ENCODE assay signal across 16 cellular contexts in the genomic region with DNA sequence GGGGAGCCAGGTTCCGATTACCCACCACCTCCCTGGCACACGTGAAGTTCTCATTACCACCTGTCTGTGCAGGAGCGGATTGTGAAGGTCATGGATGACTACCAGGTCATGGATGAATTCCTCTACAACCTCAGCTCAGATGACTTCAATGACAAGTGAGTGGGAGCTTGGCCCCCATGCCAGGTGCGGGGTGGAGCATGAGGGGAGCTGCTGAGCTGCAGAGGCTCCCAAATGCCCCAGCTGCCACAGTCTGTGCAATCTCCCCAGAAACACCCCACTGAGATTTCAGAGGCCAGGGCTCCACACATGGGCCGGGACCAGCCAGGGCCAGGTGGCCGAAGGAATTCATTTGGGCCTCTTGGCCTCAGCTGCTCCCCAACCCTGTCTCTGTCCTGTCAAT.
"Had no signal": no experiment of that assay in that cellular context is flagged by ENCODE, and none has a peak within 500 bp of the region (broad histone marks: within the 10 kb centered on the region; RNA-seq: fewer than 3 reads in every experiment).

No MANE protein-coding gene starts in this region.

- H3K4me3 ChIP-seq: dorsolateral prefrontal cortex, sigmoid colon had no signal

- H3K4me1 Mint-ChIP-seq: activated CD8-positive, alpha-beta memory T cell treated with anti-CD3 and anti-CD28 coated beads, Interleukin-2, amount 10 ng/mL, durations not matched to agents 7 days and 5 days; nephron had no signal

- ATAC-seq: activated CD8-positive, alpha-beta memory T cell treated with anti-CD3 and anti-CD28 coated beads, Interleukin-2, amount 10 ng/mL, durations not matched to agents 7 days and 5 days; activated naive CD4-positive, alpha-beta T cell treated with anti-CD3 and anti-CD28 coated beads, Interleukin-2, amount 50 U/mL, for 72 hours; activated T-cell treated with anti-CD3 and anti-CD28 coated beads, Interleukin-2, amount 50 U/mL, for 4 hours; left colon had no signal

- H3K36me3 Mint-ChIP-seq: activated CD8-positive, alpha-beta memory T cell treated with anti-CD3 and anti-CD28 coated beads, Interleukin-2, amount 10 ng/mL, durations not matched to agents 7 days and 5 days; activated naive CD4-positive, alpha-beta T cell treated with anti-CD3 and anti-CD28 coated beads, Interleukin-2, amount 50 U/mL, for 72 hours had no signal

- H3K27ac Mint-ChIP-seq: activated CD8-positive, alpha-beta memory T cell treated with anti-CD3 and anti-CD28 coated beads, Interleukin-2, amount 10 ng/mL, durations not matched to agents 7 days and 5 days; immature natural killer cell; memory B cell; nephron; stimulated activated naive CD8-positive, alpha-beta T cell treated with anti-CD3 and anti-CD28 coated beads, Interleukin-15, Interleukin-2, amounts not matched to agents 100 ng/mL and 50 ng/mL, for 24 hours had no signal

- DNase-seq: activated CD4-positive, alpha-beta T cell treated with anti-CD3 and anti-CD28 coated beads, Interleukin-2, amount 50 U/mL, for 4 hours; activated CD8-positive, alpha-beta memory T cell treated with anti-CD3 and anti-CD28 coated beads, Interleukin-2, amount 10 ng/mL, durations not matched to agents 7 days and 5 days; activated effector memory CD4-positive, alpha-beta T cell treated with anti-CD3 and anti-CD28 coated beads, Interleukin-2, amount 50 U/mL, for 16 hours; activated T-cell treated with anti-CD3 and anti-CD28 coated beads, Interleukin-2, amount 50 U/mL, for 4 hours; amygdala; brain microvascular endothelial cell; cerebellar nuclear complex; dorsolateral prefrontal cortex; immature natural killer cell; left colon; sigmoid colon; stimulated activated CD4-positive, alpha-beta T cell treated with anti-CD3 and anti-CD28 coated beads, Interleukin-12 subunit alpha, Interleukin-12 subunit beta, amount 100 ng/mL, for 4 hours had no signal

- H3K9me3 ChIP-seq: sigmoid colon had no signal

- H3K27ac ChIP-seq: brain microvascular endothelial cell, dorsolateral prefrontal cortex, sigmoid colon had no signal

- H3K36me3 ChIP-seq: brain microvascular endothelial cell had no signal

- H3K9me3 Mint-ChIP-seq: activated naive CD4-positive, alpha-beta T cell treated with anti-CD3 and anti-CD28 coated beads, Interleukin-2, amount 50 U/mL, for 72 hours; activated T-cell treated with anti-CD3 and anti-CD28 coated beads, Interleukin-2, amount 50 U/mL, for 4 hours; immature natural killer cell; memory B cell; nephron; stimulated activated naive CD8-positive, alpha-beta T cell treated with anti-CD3 and anti-CD28 coated beads, Interleukin-15, Interleukin-2, amounts not matched to agents 100 ng/mL and 50 ng/mL, for 24 hours had no signal

- H3K27me3 Mint-ChIP-seq: activated CD8-positive, alpha-beta memory T cell treated with anti-CD3 and anti-CD28 coated beads, Interleukin-2, amount 10 ng/mL, durations not matched to agents 7 days and 5 days; memory B cell; stimulated activated naive CD8-positive, alpha-beta T cell treated with anti-CD3 and anti-CD28 coated beads, Interleukin-15, Interleukin-2, amounts not matched to agents 100 ng/mL and 50 ng/mL, for 24 hours had no signal

- H3K27me3 ChIP-seq: brain microvascular endothelial cell, dorsolateral prefrontal cortex, sigmoid colon had no signal

- H3K4me3 Mint-ChIP-seq: activated CD8-positive, alpha-beta memory T cell treated with anti-CD3 and anti-CD28 coated beads, Interleukin-2, amount 10 ng/mL, durations not matched to agents 7 days and 5 days; activated T-cell treated with anti-CD3 and anti-CD28 coated beads, Interleukin-2, amount 50 U/mL, for 4 hours; immature natural killer cell; memory B cell; nephron; stimulated activated naive CD8-positive, alpha-beta T cell treated with anti-CD3 and anti-CD28 coated beads, Interleukin-15, Interleukin-2, amounts not matched to agents 100 ng/mL and 50 ng/mL, for 24 hours had no signal
